Comparison of ENCODE assay signal across 16 cellular contexts in genomic region chr11:130371004-130371590, GRCh38. TPM values are rescaled to one million over a fixed set of nuclear protein-coding genes. Genes with fewer than 3 reads are reported as not detected.
DNase-seq lines count a peak whose midpoint lies in the region; ATAC-seq, FAIRE-seq and TF ChIP-seq lines count a peak whose summit lies in the region.
"Had no signal": no experiment of that assay in that cellular context is flagged by ENCODE, and none has a peak within 500 bp of the region (broad histone marks: within the 10 kb centered on the region; RNA-seq: fewer than 3 reads in every experiment).

No MANE protein-coding gene starts in this region.

- H3K4me2 ChIP-seq in GM12878 (ENCODE audit: control insufficient read depth, insufficient read depth) (no peak overlapping the region), smooth muscle cell (no peak overlapping the region)

- CTCF ChIA-PET in GM12878 (lab: Yijun Ruan, JAX) = interaction anchor here (0.7 to 4.8 kb wide), 11 partner anchors 11 to 448 kb away, joined by 3 to 72 read pairs (median 3); no protein-coding TSS in a partner anchor

- TF ChIP-seq EP300 in GM12878 (IDR thresholded peaks at IDR 0.05; ENCODE audit: borderline replicate concordance in 1 of 2, control insufficient read depth in 1 of 2, low read depth in 2 of 2, low read length in 2 of 2) = no peak

- FAIRE-seq in GM12878 (lab: Jason Lieb, UNC) = no peak
- FAIRE-seq: TTC549 had no signal

- no peaks in the 10 kb centered on the region for H3K9me3 ChIP-seq in GM12878 (replicated peaks; ENCODE audit: control insufficient read depth, insufficient read depth, low read length)
- H3K9me3 ChIP-seq in muscle layer of duodenum (ENCODE audit: control insufficient read depth in 1 of 2, low read length in 2 of 2) = no peaks in the 10 kb centered on the region
- H3K9me3 ChIP-seq in smooth muscle cell (replicated peaks; ENCODE audit: low read depth) = no peaks in the 10 kb centered on the region
- H3K9me3 ChIP-seq: adrenal gland, heart left ventricle, stomach had no signal

- no peak overlapping the region for H3K27ac Mint-ChIP-seq in mesothelial cell of epicardium
- H3K27ac Mint-ChIP-seq: effector memory CD8-positive, alpha-beta T cell had no signal

- no TSS peak for BruUV-seq in GM12878 (replicated peaks; lab: Mats Ljungman, UMichigan)

- DNase-seq in NAMALWA (ENCODE audit: low spot score) = peak; percentile 33
- DNase-seq in GM12878 (ENCODE audit: low read depth, low spot score) = no peak
- DNase-seq in EL = no peak
- no peak for DNase-seq in smooth muscle cell (lab: John Stamatoyannopoulos, UW; ENCODE audit: unreplicated experiment)
- DNase-seq in mesothelial cell of epicardium (ENCODE audit: low spot score in 2 of 2, unreplicated experiment in 2 of 2) = no peak
- no peak for DNase-seq in left cardiac atrium
- DNase-seq: activated CD8-positive, alpha-beta memory T cell treated with anti-CD3 and anti-CD28 coated beads, Interleukin-2, amount 50 U/mL, for 48 hours; adrenal gland; effector memory CD8-positive, alpha-beta T cell; heart left ventricle; mesenchymal stem cell; NCI-H1417 treated with DMSO at 0.1 percent for 48 hours; stomach had no signal

- H3K36me3 ChIP-seq in GM12878 (ENCODE audit: control insufficient read depth in 2 of 2, insufficient read depth in 2 of 2, low read length in 1 of 2) (no peaks in the 10 kb centered on the region), muscle layer of duodenum (ENCODE audit: control insufficient read depth in 1 of 2, insufficient read depth in 2 of 2, low read length in 2 of 2) (no peaks in the 10 kb centered on the region), smooth muscle cell (ENCODE audit: low read depth) (no peaks in the 10 kb centered on the region)
- H3K36me3 ChIP-seq: adrenal gland, heart left ventricle, stomach had no signal

- no peaks in the 10 kb centered on the region for H3F3A ChIP-seq in smooth muscle cell (ENCODE audit: low read depth)

- 0 out of 2 replicates have a peak, but pooled peaks have one; percentile 27 for TF ChIP-seq RAD21 in GM12878 (IDR thresholded peaks at IDR 0.05; ENCODE audit: insufficient read depth, low read depth, low read length)

- intact Hi-C loops in GM12878 (cut with micrococcal nuclease; ENCODE audit: unreplicated experiment) = loop anchor here (1.0 kb wide), 1 partner anchor 158 kb away; no protein-coding TSS in a partner anchor
- intact Hi-C loops in left cardiac atrium (cut with DNase I) = no loop called here

- TF ChIP-seq POLR2A in GM12878 (IDR thresholded peaks at IDR 0.05; ENCODE audit: low read depth, low read length) = no peak

- H3K27me3 Mint-ChIP-seq in mesothelial cell of epicardium (ENCODE audit: low read depth) = peaks cover 3% of the 10 kb centered on the region

- in situ Hi-C loops in GM12878 (cut with MboI) = no loop called here

- SMC1A ChIA-PET in GM12878 (lab: Charles Lee; ENCODE audit: uncharacterized antibody, unreplicated experiment) = interaction anchor here (0.8 to 5.1 kb wide), 6 partner anchors 16 to 159 kb away, joined by 3 to 34 read pairs (median 3); no protein-coding TSS in a partner anchor

- H3K36me3 Mint-ChIP-seq in mesothelial cell of epicardium = no peaks in the 10 kb centered on the region

- no peaks in the 10 kb centered on the region for H3K4me1 Mint-ChIP-seq in mesothelial cell of epicardium

- POLR2A ChIA-PET in GM12878 (lab: Charles Lee) = no interaction called here

- H4K20me1 ChIP-seq in GM12878 (ENCODE audit: control insufficient read depth, insufficient read depth) (no peaks in the 10 kb centered on the region), smooth muscle cell (ENCODE audit: low read depth) (no peaks in the 10 kb centered on the region)

- no peak overlapping the region for H2AFZ ChIP-seq in GM12878 (ENCODE audit: control insufficient read depth, low read depth, low read length)
- no peak overlapping the region for H2AFZ ChIP-seq in smooth muscle cell (ENCODE audit: low read depth)

- H3K9ac ChIP-seq in GM12878 (ENCODE audit: control insufficient read depth, insufficient read depth, low read length) (no peak overlapping the region), smooth muscle cell (ENCODE audit: low read depth) (no peak overlapping the region)

- no peaks in the 10 kb centered on the region for H3K4me1 ChIP-seq in GM12878 (ENCODE audit: control insufficient read depth, insufficient read depth, low read length)
- no peaks in the 10 kb centered on the region for H3K4me1 ChIP-seq in muscle layer of duodenum (ENCODE audit: control insufficient read depth in 1 of 2, insufficient read depth in 2 of 2, low read length in 2 of 2)
- no peaks in the 10 kb centered on the region for H3K4me1 ChIP-seq in smooth muscle cell (ENCODE audit: low read depth)
- H3K4me1 ChIP-seq: adrenal gland, heart left ventricle, stomach had no signal

- no peak overlapping the region for H3K4me3 Mint-ChIP-seq in mesothelial cell of epicardium
- H3K4me3 Mint-ChIP-seq: effector memory CD8-positive, alpha-beta T cell had no signal

- ATAC-seq in GM12878 = peak; percentile 67
- no peak for ATAC-seq in left cardiac atrium
- ATAC-seq: effector memory CD8-positive, alpha-beta T cell; heart left ventricle had no signal

- H3K27me3 ChIP-seq in GM12878 (replicated peaks in 1 of 2; ENCODE audit: control insufficient read depth in 2 of 2, insufficient read depth in 2 of 2, low read length in 1 of 2) = peaks cover 0 to 6% of the 10 kb centered on the region in 2 experiments; a peak in 2 of 4 replicates
- no peaks in the 10 kb centered on the region for H3K27me3 ChIP-seq in muscle layer of duodenum (ENCODE audit: low read depth, low read length)
- peaks cover 45% of the 10 kb centered on the region for H3K27me3 ChIP-seq in smooth muscle cell (ENCODE audit: low read depth)
- H3K27me3 ChIP-seq: adrenal gland, heart left ventricle, stomach had no signal

- no peaks in the 10 kb centered on the region for H3K9me3 Mint-ChIP-seq in mesothelial cell of epicardium
- H3K9me3 Mint-ChIP-seq: effector memory CD8-positive, alpha-beta T cell had no signal

- TF ChIP-seq CTCF in GM12873 (IDR thresholded peaks at IDR 0.05; ENCODE audit: insufficient read depth, low read depth, low read length, missing control alignments) (peak; percentile 40), GM12878 (IDR thresholded peaks at IDR 0.05 in 2 of 3, conservative IDR thresholded peaks at IDR 0.05 in 1 of 3; ENCODE audit: control insufficient read depth in 2 of 3, extremely low read depth in 1 of 3, insufficient read depth in 1 of 3, low read depth in 3 of 3, low read length in 3 of 3) (peak; percentile 17 to 39 (median 28); a peak in 4 of 6 replicates), smooth muscle cell (IDR thresholded peaks at IDR 0.05; ENCODE audit: borderline replicate concordance, insufficient read depth, poor library complexity, severe bottlenecking) (no peak), mesothelial cell of epicardium (IDR thresholded peaks at IDR 0.05; ENCODE audit: unreplicated experiment) (no peak)

- H3K79me2 ChIP-seq in GM12878 (ENCODE audit: control insufficient read depth, insufficient read depth, low read length) = no peaks in the 10 kb centered on the region
- H3K79me2 ChIP-seq in smooth muscle cell (ENCODE audit: low read depth) = no peaks in the 10 kb centered on the region

- 30% methylated on average over 9 of the region's 9 CpGs for WGBS in GM12878 (ENCODE audit: insufficient coverage, insufficient replicate concordance, low lambda C conversion rate, missing lambda C conversion rate)
- 63% methylated on average over 9 of the region's 9 CpGs for WGBS in smooth muscle cell (ENCODE audit: low lambda C conversion rate)

- H3K27ac ChIP-seq in GM12878 (ENCODE audit: control insufficient read depth, insufficient read depth) (no peak overlapping the region), muscle layer of duodenum (ENCODE audit: low read length) (peak overlapping the region; percentile 16), smooth muscle cell (ENCODE audit: low read depth) (no peak overlapping the region)
- H3K27ac ChIP-seq: adrenal gland, heart left ventricle, stomach had no signal

- RAD21 ChIA-PET in GM12878 (lab: Charles Lee; ENCODE audit: unreplicated experiment) = interaction anchor here (0.8 to 5.2 kb wide), 4 partner anchors 153 to 491 kb away, joined by 3 to 43 read pairs (median 4); no protein-coding TSS in a partner anchor

- H3K4me3 ChIP-seq in GM12878 (no peak overlapping the region), muscle layer of duodenum (ENCODE audit: low read depth in 1 of 2, low read length in 2 of 2) (no peak overlapping the region), smooth muscle cell (no peak overlapping the region)
- H3K4me3 ChIP-seq: adrenal gland, heart left ventricle, stomach had no signal

RNA-seq across cellular contexts. Expression of gene ZBTB44, which starts 56.4 kb away (rescaled TPM):
- 72.3 and 76.3 TPM in 2 replicates for total RNA-seq in GM12878 (2013; cell fraction: nucleolus; rRNA removed)
- 15.1 and 17.9 TPM in 2 replicates for total RNA-seq in GM12878 (2014; rRNA removed)
- 18.2 and 18.9 TPM in 2 replicates for total RNA-seq in GM12878 (2014; rRNA removed; fragmentation: Illumina TruSeq; extraction: Trizol)
- 18.5 and 20.4 TPM in 2 replicates for total RNA-seq in GM12878 (2021)
- 11.2 TPM for polyA plus RNA-seq in GM12878 (2011; ENCODE audit: low read depth)
- 38.2 and 46.2 TPM in 2 replicates for polyA plus RNA-seq in GM12878 (2011; rRNA removed)
- polyA plus RNA-seq in GM12878 (2011; cell fraction: cytosol; rRNA removed) = 24.4 and 30.0 TPM in 2 replicates
- 23.6 and 32.5 TPM in 2 replicates for polyA plus RNA-seq in GM12878 (2011; cell fraction: nucleus; rRNA removed)
- polyA plus RNA-seq in GM12878 (2012) = 9.7 and 11.7 TPM in 2 replicates
- polyA plus RNA-seq in GM12878 (2014; fragmentation: Illumina TruSeq; extraction: Trizol) = 12.9 and 18.6 TPM in 2 replicates
- polyA plus RNA-seq in GM12878 (2014; fragmentation: Nextera tagmentation; extraction: Ambion mirVana) = 1 to 10 TPM; 3.4 to 5.9 TPM
- polyA plus RNA-seq in GM12878 (2014; rRNA removed) = 9.9 and 11.5 TPM in 2 replicates
- 1 to 10 TPM; 2.8 to 3.0 TPM for polyA plus RNA-seq in GM12878 (2016; fragmentation: Nextera tagmentation; extraction: Ambion mirVana)
- 121 and 149 TPM in 2 replicates for polyA minus RNA-seq in GM12878 (2011; rRNA and poly(A)+ RNA removed)
- 39.9 and 47.0 TPM in 2 replicates for polyA minus RNA-seq in GM12878 (2011; cell fraction: cytosol; rRNA and poly(A)+ RNA removed)
- polyA minus RNA-seq in GM12878 (2011; cell fraction: nucleus; rRNA and poly(A)+ RNA removed) = 44.7 and 55.4 TPM in 2 replicates
- 24.0 and 27.3 TPM in 2 replicates for total RNA-seq in smooth muscle cell
- polyA plus RNA-seq in smooth muscle cell = 2.3 and 5.4 TPM in 2 replicates
- 55.3 to 58.8 TPM (median 57.2 TPM) in 3 replicates for total RNA-seq in mesothelial cell of epicardium
- 10 to 100 TPM; 37.5 to 40.7 TPM for total RNA-seq in left cardiac atrium

RNA-seq across cellular contexts. Expression of gene ADAMTS8, which starts 57.3 kb away (rescaled TPM):
- total RNA-seq in GM12878 (2013; cell fraction: nucleolus; rRNA removed) = not detected in 2 replicates
- total RNA-seq in GM12878 (2014; rRNA removed) (not detected in 2 replicates), GM12878 (2014; rRNA removed; fragmentation: Illumina TruSeq; extraction: Trizol) (not detected in 2 replicates), GM12878 (2021) (not detected in 2 replicates), smooth muscle cell (not detected in 2 replicates), mesothelial cell of epicardium (0.70 to 1.3 TPM (median 0.96 TPM) in 3 replicates), left cardiac atrium (10 to 100 TPM in 1 of 2 donors, 1 to 10 TPM in 1; 3.3 to 53.0 TPM)
- not detected for polyA plus RNA-seq in GM12878 (2011; ENCODE audit: low read depth)
- polyA plus RNA-seq in GM12878 (2011; rRNA removed) (not detected in 2 replicates), GM12878 (2014; fragmentation: Illumina TruSeq; extraction: Trizol) (not detected in 2 replicates), GM12878 (2014; fragmentation: Nextera tagmentation; extraction: Ambion mirVana) (not detected), GM12878 (2014; rRNA removed) (not detected in 2 replicates), GM12878 (2016; fragmentation: Nextera tagmentation; extraction: Ambion mirVana) (not detected), smooth muscle cell (0.21 TPM in 1 of 2 replicates, not detected in the other)
- not detected in 2 replicates for polyA plus RNA-seq in GM12878 (2011; cell fraction: cytosol; rRNA removed)
- polyA plus RNA-seq in GM12878 (2011; cell fraction: nucleus; rRNA removed) = not detected in 2 replicates
- polyA plus RNA-seq in GM12878 (2012) = not detected in 2 replicates
- not detected in 2 replicates for polyA minus RNA-seq in GM12878 (2011; rRNA and poly(A)+ RNA removed)
- polyA minus RNA-seq in GM12878 (2011; cell fraction: cytosol; rRNA and poly(A)+ RNA removed) = not detected in 2 replicates
- not detected in 2 replicates for polyA minus RNA-seq in GM12878 (2011; cell fraction: nucleus; rRNA and poly(A)+ RNA removed)

Comparison
In these comparisons a context has a peak if more than half of its experiments do, and no peak if none do; other contexts are left out.
1. CTCF ChIP-seq: peak in GM12873 (single experiment) and GM12878 (3 of 3); none in smooth muscle cell (single experiment) and mesothelial cell of epicardium (single experiment).